10 cellular contexts compared by ENCODE assay signal in the genomic region with DNA sequence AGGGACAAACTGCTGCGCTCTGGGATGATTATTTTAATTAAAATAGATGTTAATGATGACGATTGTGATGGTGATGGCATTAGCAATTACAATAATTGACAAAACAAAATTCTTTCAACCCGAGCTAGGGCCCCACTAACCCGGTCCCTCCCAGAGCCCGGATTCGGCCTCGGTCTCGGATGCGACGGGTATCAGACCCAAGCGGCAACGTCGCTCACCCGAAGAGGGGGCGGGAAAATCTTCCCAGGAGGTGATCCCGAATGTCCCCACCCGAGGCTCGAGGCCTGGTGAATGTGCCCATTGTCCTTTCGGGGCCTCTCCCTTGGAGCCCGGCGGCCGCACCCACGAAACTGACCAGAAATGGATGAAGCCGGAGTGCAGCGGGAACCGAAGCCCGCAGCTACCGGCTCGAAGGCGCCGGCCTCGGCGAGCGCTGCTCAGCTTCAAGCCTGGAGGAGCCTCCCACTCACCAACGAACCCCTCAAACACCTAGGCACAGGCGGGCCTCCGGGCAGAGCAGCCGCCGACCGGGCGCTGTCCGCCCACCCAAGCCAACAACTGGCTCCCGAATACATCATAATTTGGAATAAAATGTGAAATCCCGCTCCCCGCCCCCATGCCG. TPM values are rescaled to one million over a fixed set of nuclear protein-coding genes. Genes with fewer than 3 reads are reported as not detected.
DNase-seq lines count a peak whose midpoint lies in the region; ATAC-seq, FAIRE-seq and TF ChIP-seq lines count a peak whose summit lies in the region.
"Had no signal": no experiment of that assay in that cellular context is flagged by ENCODE, and none has a peak within 500 bp of the region (broad histone marks: within the 10 kb centered on the region; RNA-seq: fewer than 3 reads in every experiment).

No MANE protein-coding gene starts in this region.

- no peaks in the 10 kb centered on the region for H4K20me1 ChIP-seq in HepG2 (ENCODE audit: insufficient read depth, low read length)

- no peak for TF ChIP-seq EP300 in HepG2 (IDR thresholded peaks at IDR 0.05; ENCODE audit: low read depth in 2 of 2, low read length in 2 of 2)
- no peak for TF ChIP-seq EP300 in HepG2 (CRISPR knock-in tag; IDR thresholded peaks at IDR 0.05; ENCODE audit: borderline replicate concordance)

- H3K27me3 ChIP-seq in liver (ENCODE audit: control insufficient read depth in 4 of 4, insufficient read depth in 4 of 4, low read length in 3 of 4): peaks cover 0 to 22% (median 14%) of the 10 kb centered on the region in 4 donors
- H3K27me3 ChIP-seq in HepG2 (ENCODE audit: control insufficient read depth in 1 of 2, insufficient read depth in 2 of 2, low read length in 2 of 2): peaks cover 17 to 96% of the 10 kb centered on the region in 2 experiments
- H3K27me3 ChIP-seq in vagina: peaks cover 32% of the 10 kb centered on the region

- POLR2A ChIA-PET in HepG2 (lab: Yijun Ruan, JAX): no interaction called here

- no peak overlapping the region for H2AFZ ChIP-seq in HepG2 (ENCODE audit: low read length)

- H3K27ac ChIP-seq in liver (ENCODE audit: low read depth in 1 of 2, low read length in 2 of 2) (peak overlapping the region; percentile 51 to 55), HepG2 (ENCODE audit: extremely low read length, insufficient read depth, low read length) (no peak overlapping the region), cingulate gyrus (ENCODE audit: low read depth, low read length) (peak overlapping the region; percentile 63), vagina (peak overlapping the region; percentile 74)

- no peak overlapping the region for H3K4me2 ChIP-seq in HepG2 (ENCODE audit: low read depth, low read length)

- peaks cover 0 to 1% (median 0%) of the 10 kb centered on the region in 4 donors for H3K9me3 ChIP-seq in liver (ENCODE audit: control insufficient read depth in 4 of 4, low read length in 3 of 4)
- H3K9me3 ChIP-seq in HepG2 (ENCODE audit: low read length): no peaks in the 10 kb centered on the region
- H3K9me3 ChIP-seq in mucosa of descending colon: no peaks in the 10 kb centered on the region
- no peaks in the 10 kb centered on the region for H3K9me3 ChIP-seq in vagina

- TF ChIP-seq CTCF in liver (IDR thresholded peaks at IDR 0.05; ENCODE audit: low read depth, low read length, missing input control): no peak
- no peak for TF ChIP-seq CTCF in HepG2 (CRISPR knock-in tag; IDR thresholded peaks at IDR 0.05)
- no peak for TF ChIP-seq CTCF in mucosa of descending colon (IDR thresholded peaks at IDR 0.05)
- TF ChIP-seq CTCF in vagina (IDR thresholded peaks at IDR 0.05): no peak

- CTCF ChIA-PET in HepG2 (lab: Yijun Ruan, JAX; ENCODE audit: low intra/inter-chr PET ratio, low total read pairs): no interaction called here

- in situ Hi-C loops in HepG2 (cut with HindIII; ENCODE audit: extremely low pct_ligation_motif_present, low pct_unique_long_range_greater_than_20kb): no loop called here

- FAIRE-seq in HepG2 (lab: Jason Lieb, UNC): no peak

- TF ChIP-seq POLR2A in HepG2 (IDR thresholded peaks at IDR 0.05; ENCODE audit: insufficient read depth in 1 of 2, low read depth in 2 of 2, low read length in 2 of 2) (no peak), vagina (IDR thresholded peaks at IDR 0.05) (no peak)

- H3K79me2 ChIP-seq in HepG2 (ENCODE audit: insufficient read depth, low read length): no peaks in the 10 kb centered on the region

- H3K9ac ChIP-seq in liver (ENCODE audit: low read depth in 1 of 2, low read length in 2 of 2) (no peak overlapping the region), HepG2 (ENCODE audit: insufficient read depth, low read depth, low read length) (no peak overlapping the region)

- H3K4me1 ChIP-seq in liver (ENCODE audit: control insufficient read depth in 4 of 4, insufficient read depth in 4 of 4, low read length in 3 of 4) (peaks cover 0 to 10% (median 5%) of the 10 kb centered on the region in 4 donors), HepG2 (ENCODE audit: insufficient read depth, low read length) (peaks cover 21% of the 10 kb centered on the region), mucosa of descending colon (ENCODE audit: low read depth) (peaks cover 11% of the 10 kb centered on the region), vagina (peaks cover 19% of the 10 kb centered on the region)

- intact Hi-C loops in HepG2 (cut with micrococcal nuclease; ENCODE audit: unreplicated experiment): no loop called here
- intact Hi-C loops in mucosa of descending colon (cut with DNase I, micrococcal nuclease): no loop called here
- intact Hi-C loops in vagina (cut with DNase I): no loop called here

- H3K4me3 ChIP-seq in liver (ENCODE audit: low read depth in 1 of 3, low read length in 3 of 3) (peak overlapping the region in 2 of 3 donors; percentile 19 to 26), HepG2 (replicated peaks in 1 of 3; ENCODE audit: insufficient read depth in 1 of 3, low read depth in 2 of 3, low read length in 3 of 3) (no peak overlapping the region), mucosa of descending colon (no peak overlapping the region), vagina (peak overlapping the region; percentile 39 to 41)

- H3K36me3 ChIP-seq in liver (ENCODE audit: control insufficient read depth in 4 of 4, insufficient read depth in 3 of 4, low read depth in 1 of 4, low read length in 3 of 4) (no peaks in the 10 kb centered on the region), HepG2 (replicated peaks in 1 of 2; ENCODE audit: control insufficient read depth in 1 of 2, insufficient read depth in 2 of 2, low read length in 2 of 2) (no peaks in the 10 kb centered on the region), mucosa of descending colon (ENCODE audit: low read depth) (no peaks in the 10 kb centered on the region), vagina (no peaks in the 10 kb centered on the region)

- no TSS peak for BruUV-seq in HepG2 (replicated peaks; lab: Mats Ljungman, UMichigan)

- TF ChIP-seq RAD21 in liver (IDR thresholded peaks at IDR 0.05) (no peak), HepG2 (CRISPR knock-in tag; IDR thresholded peaks at IDR 0.05) (no peak)

- DNase-seq in HepG2 (ENCODE audit: low spot score): no peak
- DNase-seq in mucosa of descending colon: peak in 1 of 3 donors; percentile 38
- DNase-seq in vagina (ENCODE audit: extremely low spot score in 2 of 2): no peak
- no peak for DNase-seq in cerebellum (ENCODE audit: low spot score)
- DNase-seq in NCI-H2196 treated with DMSO at 0.1 percent for 48 hours (lab: John Stamatoyannopoulos, UW; ENCODE audit: unreplicated experiment): no peak
- DNase-seq: PC-3 had no signal

- ATAC-seq in HepG2 (no peak), mucosa of descending colon (peak; percentile 26), GM21526 (IDR thresholded peaks at IDR 0.05; ENCODE audit: low FRiP score, unreplicated experiment) (no peak)
- ATAC-seq: PC-3 had no signal

- 9% methylated on average over 46 of the region's 46 CpGs for WGBS in liver
- 76% methylated on average over 23 of the region's 46 CpGs for WGBS in HepG2 (ENCODE audit: low lambda C conversion rate)

RNA-seq across cellular contexts. Expression of a gene that starts 1.2 kb away (rescaled TPM):
- total RNA-seq in liver: 100 to 1,000 TPM in 1 of 2 donors, 1 to 10 TPM in 1; 3.5 to 184 TPM
- polyA plus RNA-seq in liver: 1 to 10 TPM in 1 of 2 donors, under 1 TPM in 1; 0.79 to 1.2 TPM
- total RNA-seq in HepG2 (2016; rRNA removed; fragmentation: Illumina TruSeq; extraction: Trizol): not detected in 2 replicates
- total RNA-seq in HepG2 (2016; cell fraction: cytosol; rRNA removed; fragmentation: Illumina TruSeq; extraction: Trizol; ENCODE audit: low read depth): not detected in 2 replicates
- total RNA-seq in HepG2 (2016; cell fraction: insoluble cytoplasmic fraction; rRNA removed; fragmentation: Illumina TruSeq; extraction: Trizol): not detected in 2 replicates
- not detected in 2 replicates for total RNA-seq in HepG2 (2016; cell fraction: membrane; rRNA removed; fragmentation: Illumina TruSeq; extraction: Trizol)
- not detected in 2 replicates for total RNA-seq in HepG2 (2016; cell fraction: nucleus; rRNA removed; fragmentation: Illumina TruSeq; extraction: Trizol)
- 0.05 and 0.07 TPM in 2 replicates for polyA plus RNA-seq in HepG2 (2011; rRNA removed)
- polyA plus RNA-seq in HepG2 (2011; cell fraction: cytosol; rRNA removed): 0.01 and 0.05 TPM in 2 replicates
- polyA plus RNA-seq in HepG2 (2011; cell fraction: nucleus; rRNA removed): 0.09 and 0.10 TPM in 2 replicates
- 0.11 and 0.13 TPM in 2 replicates for polyA plus RNA-seq in HepG2 (2012)
- polyA plus RNA-seq in HepG2 (2016; cell fraction: cytosol; fragmentation: Illumina TruSeq; extraction: Trizol; ENCODE audit: low read depth): not detected in 2 replicates
- polyA plus RNA-seq in HepG2 (2016; cell fraction: insoluble cytoplasmic fraction; fragmentation: Illumina TruSeq; extraction: Trizol; ENCODE audit: low read depth): not detected in 2 replicates
- polyA plus RNA-seq in HepG2 (2016; cell fraction: membrane; fragmentation: Illumina TruSeq; extraction: Trizol; ENCODE audit: low read depth): not detected in 2 replicates
- polyA plus RNA-seq in HepG2 (2016; cell fraction: nucleus; fragmentation: Illumina TruSeq; extraction: Trizol; ENCODE audit: insufficient read depth, low read depth): not detected in 2 replicates
- 0.26 TPM in 1 of 2 replicates, not detected in the other for polyA minus RNA-seq in HepG2 (2011; rRNA and poly(A)+ RNA removed; ENCODE audit: low replicate concordance)
- not detected in 2 replicates for polyA minus RNA-seq in HepG2 (2011; cell fraction: cytosol; rRNA and poly(A)+ RNA removed)
- not detected in 2 replicates for polyA minus RNA-seq in HepG2 (2011; cell fraction: nucleus; rRNA and poly(A)+ RNA removed)
- total RNA-seq in mucosa of descending colon: 1 to 10 TPM; 1.2 to 3.0 (median 2.4) TPM
- total RNA-seq in vagina: 7.1 TPM
- 2.7 TPM for total RNA-seq in cerebellum
- total RNA-seq: PC-3 had no signal

RNA-seq across cellular contexts. Expression of a gene that starts 41.0 kb away (rescaled TPM):
- 1 to 10 TPM in 1 of 2 donors, under 1 TPM in 1; 0.75 to 1.1 TPM for total RNA-seq in liver
- polyA plus RNA-seq in liver: 1 to 10 TPM in 1 of 2 donors, under 1 TPM in 1; 0.89 to 2.2 TPM
- 0.24 TPM in 1 of 2 replicates, not detected in the other for total RNA-seq in HepG2 (2016; rRNA removed; fragmentation: Illumina TruSeq; extraction: Trizol)
- total RNA-seq in HepG2 (2016; cell fraction: cytosol; rRNA removed; fragmentation: Illumina TruSeq; extraction: Trizol; ENCODE audit: low read depth): not detected in 2 replicates
- 0.25 and 0.35 TPM in 2 replicates for total RNA-seq in HepG2 (2016; cell fraction: insoluble cytoplasmic fraction; rRNA removed; fragmentation: Illumina TruSeq; extraction: Trizol)
- total RNA-seq in HepG2 (2016; cell fraction: membrane; rRNA removed; fragmentation: Illumina TruSeq; extraction: Trizol): not detected in 2 replicates
- total RNA-seq in HepG2 (2016; cell fraction: nucleus; rRNA removed; fragmentation: Illumina TruSeq; extraction: Trizol): not detected in 2 replicates
- polyA plus RNA-seq in HepG2 (2011; rRNA removed): 1.6 TPM in 2 replicates
- 1.1 and 2.0 TPM in 2 replicates for polyA plus RNA-seq in HepG2 (2011; cell fraction: cytosol; rRNA removed)
- polyA plus RNA-seq in HepG2 (2011; cell fraction: nucleus; rRNA removed): 0.64 and 0.80 TPM in 2 replicates
- polyA plus RNA-seq in HepG2 (2012): 2.0 and 2.5 TPM in 2 replicates
- polyA plus RNA-seq in HepG2 (2016; cell fraction: cytosol; fragmentation: Illumina TruSeq; extraction: Trizol; ENCODE audit: low read depth): 0.17 and 0.35 TPM in 2 replicates
- polyA plus RNA-seq in HepG2 (2016; cell fraction: insoluble cytoplasmic fraction; fragmentation: Illumina TruSeq; extraction: Trizol; ENCODE audit: low read depth): 0.29 TPM in 1 of 2 replicates, not detected in the other
- 0.27 and 0.50 TPM in 2 replicates for polyA plus RNA-seq in HepG2 (2016; cell fraction: membrane; fragmentation: Illumina TruSeq; extraction: Trizol; ENCODE audit: low read depth)
- not detected in 2 replicates for polyA plus RNA-seq in HepG2 (2016; cell fraction: nucleus; fragmentation: Illumina TruSeq; extraction: Trizol; ENCODE audit: insufficient read depth, low read depth)
- 0.46 TPM in 1 of 2 replicates, not detected in the other for polyA minus RNA-seq in HepG2 (2011; rRNA and poly(A)+ RNA removed; ENCODE audit: low replicate concordance)
- polyA minus RNA-seq in HepG2 (2011; cell fraction: cytosol; rRNA and poly(A)+ RNA removed): 1.1 TPM in 1 of 2 replicates, not detected in the other
- not detected in 2 replicates for polyA minus RNA-seq in HepG2 (2011; cell fraction: nucleus; rRNA and poly(A)+ RNA removed)
- total RNA-seq in mucosa of descending colon: 100 to 1,000 TPM in 1 of 3 donors, 10 to 100 TPM in 2; 40.9 to 173 (median 64.4) TPM
- total RNA-seq in vagina: 55.2 TPM
- not detected for total RNA-seq in cerebellum
- total RNA-seq: HT1080, PC-3 had no signal

Comparison
In these comparisons a context has a peak if more than half of its experiments do, and no peak if none do; other contexts are left out.
1. H3K4me3 ChIP-seq: peak in liver (2 of 3) and vagina (2 of 2); none in HepG2 (0 of 3) and mucosa of descending colon (single experiment).
2. RNA of a gene that starts 41.0 kb away (total RNA-seq): 40.9 to 173 TPM in mucosa of descending colon and 55.2 TPM in vagina (single experiment); 0.75 to 1.1 TPM in liver, 0.24 to 0.35 TPM in HepG2 and not detected in cerebellum (single experiment); every median in the first group is over 10 times any median in the second.